12 cellular contexts compared by ENCODE assay signal in genomic region chr19:40445637-40445944, GRCh38. TPM values are rescaled to one million over a fixed set of nuclear protein-coding genes. Genes with fewer than 3 reads are reported as not detected.
DNase-seq lines count a peak whose midpoint lies in the region; ATAC-seq and TF ChIP-seq lines count a peak whose summit lies in the region.
"Had no signal": no experiment of that assay in that cellular context is flagged by ENCODE, and none has a peak within 500 bp of the region (broad histone marks: within the 10 kb centered on the region; RNA-seq: fewer than 3 reads in every experiment).

No MANE protein-coding gene starts in this region.

- no peaks in the 10 kb centered on the region for H3K36me3 ChIP-seq in hepatocyte (replicated peaks; ENCODE audit: insufficient read depth, low read depth)

- WGBS in hepatocyte (ENCODE audit: low lambda C conversion rate, missing lambda C conversion rate), result 89% methylated on average over 6 of the region's 6 CpGs

- H3K4me3 ChIP-seq in hepatocyte, result no peak overlapping the region

- no peak for DNase-seq in activated naive CD8-positive, alpha-beta T cell treated with anti-CD3 and anti-CD28 coated beads, Interleukin-2, amount 50 U/mL, for 24 hours
- DNase-seq in hepatocyte (ENCODE audit: low spot score), result no peak
- DNase-seq in type B pancreatic cell (ENCODE audit: extremely low spot score, unreplicated experiment), result no peak
- no peak for DNase-seq in SHP77 treated with DMSO at 0.1 percent for 48 hours (lab: John Stamatoyannopoulos, UW)
- DNase-seq: activated B cell treated with CpG ODN at 0.5 μM for 24 hours; gastrocnemius medialis; NCI-H1092; stimulated activated CD4-positive, alpha-beta T cell treated with anti-CD3 and anti-CD28 coated beads, Interleukin-1b, Interleukin-23, amount 100 ng/mL, for 48 hours had no signal

- no peaks in the 10 kb centered on the region for H3K9me3 ChIP-seq in hepatocyte (ENCODE audit: low read depth)
- H3K9me3 ChIP-seq: BLaER1, gastrocnemius medialis had no signal

- H3K79me2 ChIP-seq in hepatocyte, result peaks cover 28% of the 10 kb centered on the region

- H3K9me3 Mint-ChIP-seq in activated naive CD8-positive, alpha-beta T cell (ENCODE audit: low read depth), result no peaks in the 10 kb centered on the region
- no peaks in the 10 kb centered on the region for H3K9me3 Mint-ChIP-seq in activated naive CD8-positive, alpha-beta T cell treated with anti-CD3 and anti-CD28 coated beads, Interleukin-2, amount 50 U/mL, for 24 hours
- no peaks in the 10 kb centered on the region for H3K9me3 Mint-ChIP-seq in type B pancreatic cell
- H3K9me3 Mint-ChIP-seq: activated B cell treated with CpG ODN at 0.5 μM for 24 hours had no signal

- H3K4me1 ChIP-seq in hepatocyte (ENCODE audit: insufficient read depth), result peaks cover 27% of the 10 kb centered on the region

- H3K27me3 ChIP-seq in hepatocyte, result no peaks in the 10 kb centered on the region
- H3K27me3 ChIP-seq: BLaER1, gastrocnemius medialis had no signal

- H3K27ac ChIP-seq in hepatocyte, result peak overlapping the region; percentile 98

- peak overlapping the region; percentile 68 for H3K4me3 Mint-ChIP-seq in activated naive CD8-positive, alpha-beta T cell
- no peak overlapping the region for H3K4me3 Mint-ChIP-seq in activated naive CD8-positive, alpha-beta T cell treated with anti-CD3 and anti-CD28 coated beads, Interleukin-2, amount 50 U/mL, for 24 hours
- peak overlapping the region; percentile 81 for H3K4me3 Mint-ChIP-seq in type B pancreatic cell

- no peak for TF ChIP-seq CTCF in hepatocyte (IDR thresholded peaks at IDR 0.05; ENCODE audit: poor library complexity)
- no peak for TF ChIP-seq CTCF in type B pancreatic cell (conservative IDR thresholded peaks at IDR 0.05)

- H3K27me3 Mint-ChIP-seq in activated naive CD8-positive, alpha-beta T cell, result no peaks in the 10 kb centered on the region
- no peaks in the 10 kb centered on the region for H3K27me3 Mint-ChIP-seq in activated naive CD8-positive, alpha-beta T cell treated with anti-CD3 and anti-CD28 coated beads, Interleukin-2, amount 50 U/mL, for 24 hours
- H3K27me3 Mint-ChIP-seq in type B pancreatic cell, result no peaks in the 10 kb centered on the region
- H3K27me3 Mint-ChIP-seq: activated B cell treated with CpG ODN at 0.5 μM for 24 hours had no signal

- no peak overlapping the region for H2AFZ ChIP-seq in hepatocyte

- no peak overlapping the region for H3K27ac Mint-ChIP-seq in activated naive CD8-positive, alpha-beta T cell
- no peak overlapping the region for H3K27ac Mint-ChIP-seq in activated naive CD8-positive, alpha-beta T cell treated with anti-CD3 and anti-CD28 coated beads, Interleukin-2, amount 50 U/mL, for 24 hours
- peak overlapping the region; percentile 97 for H3K27ac Mint-ChIP-seq in type B pancreatic cell

- H4K20me1 ChIP-seq in hepatocyte (ENCODE audit: insufficient read depth, poor library complexity, severe bottlenecking), result peaks cover 22% of the 10 kb centered on the region

- no peak for ATAC-seq in activated naive CD8-positive, alpha-beta T cell treated with anti-CD3 and anti-CD28 coated beads, Interleukin-2, amount 50 U/mL, for 24 hours
- no peak for ATAC-seq in HG03108 (IDR thresholded peaks at IDR 0.05; ENCODE audit: unreplicated experiment)
- ATAC-seq: gastrocnemius medialis, GM12878 had no signal

- peak overlapping the region; percentile 79 for H3K4me2 ChIP-seq in hepatocyte

- H3K4me1 Mint-ChIP-seq in activated naive CD8-positive, alpha-beta T cell (ENCODE audit: low read depth), result peaks cover 17% of the 10 kb centered on the region
- H3K4me1 Mint-ChIP-seq in activated naive CD8-positive, alpha-beta T cell treated with anti-CD3 and anti-CD28 coated beads, Interleukin-2, amount 50 U/mL, for 24 hours, result peaks cover 27% of the 10 kb centered on the region
- H3K4me1 Mint-ChIP-seq in type B pancreatic cell (ENCODE audit: unreplicated experiment), result peaks cover 22% of the 10 kb centered on the region

- no peaks in the 10 kb centered on the region for H3K9me2 ChIP-seq in hepatocyte (replicated peaks; ENCODE audit: insufficient read depth)

- peaks cover 5% of the 10 kb centered on the region for H3K36me3 Mint-ChIP-seq in activated naive CD8-positive, alpha-beta T cell
- H3K36me3 Mint-ChIP-seq in activated naive CD8-positive, alpha-beta T cell treated with anti-CD3 and anti-CD28 coated beads, Interleukin-2, amount 50 U/mL, for 24 hours (ENCODE audit: low read depth), result peaks cover 9% of the 10 kb centered on the region
- peaks cover 8% of the 10 kb centered on the region for H3K36me3 Mint-ChIP-seq in type B pancreatic cell

RNA-seq across cellular contexts. Expression of gene SERTAD3, which starts 1.5 kb away (rescaled TPM):
- 36.4 and 40.4 TPM in 2 replicates for total RNA-seq in hepatocyte
- 62.2 and 64.0 TPM in 2 replicates for polyA plus RNA-seq in hepatocyte
- total RNA-seq in type B pancreatic cell (ENCODE audit: low replicate concordance), result 33.7 and 41.7 TPM in 2 replicates

RNA-seq across cellular contexts. Expression of gene SERTAD1, which starts 19.8 kb away (rescaled TPM):
- total RNA-seq in hepatocyte (14.4 and 17.1 TPM in 2 replicates), type B pancreatic cell (ENCODE audit: low replicate concordance) (9.2 and 14.4 TPM in 2 replicates)
- 17.9 and 23.6 TPM in 2 replicates for polyA plus RNA-seq in hepatocyte

RNA-seq across cellular contexts. Expression of gene BLVRB, which starts 20.0 kb away (rescaled TPM):
- total RNA-seq in hepatocyte (114 and 116 TPM in 2 replicates), type B pancreatic cell (ENCODE audit: low replicate concordance) (32.2 and 47.9 TPM in 2 replicates)
- polyA plus RNA-seq in hepatocyte, result 146 and 157 TPM in 2 replicates

RNA-seq across cellular contexts. Expression of gene SPTBN4, which starts 21.2 kb away (rescaled TPM):
- total RNA-seq in hepatocyte, result 0.28 and 0.67 TPM in 2 replicates
- polyA plus RNA-seq in hepatocyte, result 0.66 and 1.3 TPM in 2 replicates
- total RNA-seq in type B pancreatic cell (ENCODE audit: low replicate concordance), result 2.6 and 2.9 TPM in 2 replicates

RNA-seq across cellular contexts. Expression of gene PRX, which starts 32.4 kb away (rescaled TPM):
- total RNA-seq in hepatocyte (1.9 and 2.0 TPM in 2 replicates), type B pancreatic cell (ENCODE audit: low replicate concordance) (1.2 and 11.7 TPM in 2 replicates)
- polyA plus RNA-seq in hepatocyte, result 0.80 and 1.4 TPM in 2 replicates
